ENCODE assay signal across 8 cellular contexts in the genomic region with DNA sequence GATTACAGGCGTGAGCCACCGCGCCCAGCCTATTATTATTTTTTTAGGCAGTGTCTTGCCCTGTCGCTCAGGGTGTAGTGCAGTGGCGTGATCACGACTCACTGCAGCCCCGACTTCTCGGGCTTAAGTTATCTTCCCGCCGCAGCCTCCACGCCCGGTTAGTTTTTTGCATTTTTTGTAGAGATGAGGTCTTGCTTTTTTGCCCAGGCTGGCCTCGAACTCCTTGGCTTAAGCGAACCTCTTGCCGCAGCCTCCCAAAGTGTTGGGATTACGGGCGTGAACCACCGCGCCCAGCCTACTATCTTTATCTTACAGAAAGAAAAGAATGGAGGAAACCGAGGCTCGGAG. TPM values are rescaled to one million over a fixed set of nuclear protein-coding genes. Genes with fewer than 3 reads are reported as not detected.
DNase-seq lines count a peak whose midpoint lies in the region; ATAC-seq and TF ChIP-seq lines count a peak whose summit lies in the region.

No MANE protein-coding gene starts in this region.

- H3K79me2 ChIP-seq in OCI-LY1 (ENCODE audit: insufficient read depth, low read length) (peaks cover 41% of the 10 kb centered on the region), osteoblast (ENCODE audit: insufficient read depth, low read length) (peaks cover 44% of the 10 kb centered on the region)

- H3K9me3 ChIP-seq in OCI-LY1 (ENCODE audit: low read length) (no peaks in the 10 kb centered on the region), endocrine pancreas (ENCODE audit: control insufficient read depth, low read length) (no peaks in the 10 kb centered on the region), osteoblast (ENCODE audit: low read depth, low read length) (no peaks in the 10 kb centered on the region)

- H3K36me3 ChIP-seq in OCI-LY1 (ENCODE audit: insufficient read depth, low read length) (peaks cover 12% of the 10 kb centered on the region; the same call in 1 of the 2 replicates), endocrine pancreas (ENCODE audit: control insufficient read depth, insufficient read depth, low read length) (no peaks in the 10 kb centered on the region), osteoblast (ENCODE audit: insufficient read depth, low read length) (peaks cover 6% of the 10 kb centered on the region)

- H4K20me1 ChIP-seq in OCI-LY1 (ENCODE audit: insufficient read depth, low read length) (no peaks in the 10 kb centered on the region), osteoblast (ENCODE audit: insufficient read depth, low read length) (peaks cover 32% of the 10 kb centered on the region)

- H2AFZ ChIP-seq in OCI-LY1 (ENCODE audit: low read length) (peak overlapping the region; percentile 50), osteoblast (ENCODE audit: low read length) (peak overlapping the region; percentile 90)

- H3K9me2 ChIP-seq in OCI-LY1 (ENCODE audit: low read depth, low read length): no peaks in the 10 kb centered on the region

- ATAC-seq in GM18517 (IDR thresholded peaks at IDR 0.05; ENCODE audit: unreplicated experiment): no peak

- H3K9ac ChIP-seq in OCI-LY1 (ENCODE audit: low read length) (peak overlapping the region; percentile 89), endocrine pancreas (ENCODE audit: control insufficient read depth, insufficient read depth, low read length) (peak overlapping the region; percentile 86)

- H3K4me1 ChIP-seq in OCI-LY1 (ENCODE audit: insufficient read depth, low read length, severe bottlenecking) (peaks cover 35% of the 10 kb centered on the region), endocrine pancreas (ENCODE audit: control insufficient read depth, insufficient read depth, low read length) (peaks cover 12% of the 10 kb centered on the region), osteoblast (ENCODE audit: insufficient read depth, low read length) (peaks cover 26% of the 10 kb centered on the region)

- H3F3A ChIP-seq in OCI-LY1 (ENCODE audit: insufficient read depth, low read length): no peaks in the 10 kb centered on the region

- TF ChIP-seq CTCF in OCI-LY1 (IDR thresholded peaks at IDR 0.05; ENCODE audit: low read length): no peak
- no peak for TF ChIP-seq CTCF in osteoblast (IDR thresholded peaks at IDR 0.05; ENCODE audit: extremely low read depth, low read depth, low read length)

- H3K27ac ChIP-seq in OCI-LY1 (ENCODE audit: low read depth, low read length, poor library complexity, severe bottlenecking) (peak overlapping the region; percentile 32), osteoblast (ENCODE audit: low read depth, low read length) (peak overlapping the region; percentile 98)

- H3K4me2 ChIP-seq in OCI-LY1 (ENCODE audit: low read length): peak overlapping the region; percentile 98
- H3K4me2 ChIP-seq in osteoblast (ENCODE audit: insufficient read depth, low read length): peak overlapping the region; percentile 88

- H3K27me3 ChIP-seq in OCI-LY1 (ENCODE audit: insufficient read depth, low read length): no peaks in the 10 kb centered on the region
- no peaks in the 10 kb centered on the region for H3K27me3 ChIP-seq in endocrine pancreas (ENCODE audit: control insufficient read depth, insufficient read depth, low read length)
- no peaks in the 10 kb centered on the region for H3K27me3 ChIP-seq in osteoblast (ENCODE audit: insufficient read depth, low read length)

- H3K4me3 ChIP-seq in OCI-LY1 (ENCODE audit: low read depth, low read length, poor library complexity, severe bottlenecking) (peak overlapping the region; percentile 89), endocrine pancreas (ENCODE audit: control insufficient read depth, insufficient read depth, low read length) (peak overlapping the region; percentile 40), osteoblast (ENCODE audit: insufficient read depth, low read length) (peak overlapping the region; percentile 95)

- DNase-seq in Daoy (ENCODE audit: low read depth) (peak; percentile 13), osteoblast (ENCODE audit: insufficient read length, low spot score, missing footprints) (no peak), NCI-H526 (lab: John Stamatoyannopoulos, UW) (no peak), NCI-H2107 treated with DMSO at 0.1 percent for 48 hours (lab: John Stamatoyannopoulos, UW; ENCODE audit: unreplicated experiment) (no peak)
- no peak for DNase-seq in activated CD4-positive, CD25-positive, alpha-beta regulatory T cell treated with anti-CD3 and anti-CD28 coated beads, Interleukin-2, amount 50 U/mL, for 72 hours

RNA-seq across cellular contexts. Expression of a gene that starts 0.5 kb away (rescaled TPM):
- total RNA-seq in Daoy (2014; rRNA removed; shearing (Covaris generic)): 107 and 108 TPM in 2 replicates
- total RNA-seq in osteoblast: 96.1 and 98.8 TPM in 2 replicates

RNA-seq across cellular contexts. Expression of a gene that starts 8.8 kb away (rescaled TPM):
- total RNA-seq in Daoy (2014; rRNA removed; shearing (Covaris generic)): 3,173 and 3,566 TPM in 2 replicates
- total RNA-seq in osteoblast: 918 and 946 TPM in 2 replicates

RNA-seq across cellular contexts. Expression of a gene that starts 36.0 kb away (rescaled TPM):
- total RNA-seq in Daoy (2014; rRNA removed; shearing (Covaris generic)): 2.6 and 3.7 TPM in 2 replicates
- 29.0 and 38.6 TPM in 2 replicates for total RNA-seq in osteoblast

Comparison
In these comparisons a context has a peak if more than half of its experiments do, and no peak if none do; other contexts are left out.
1. H3K4me3 ChIP-seq: peak in every context shown above with its lines; median percentile 95 in osteoblast; 89 in OCI-LY1; 40 in endocrine pancreas.